In genomic region chr13:112955956-112956355, GRCh38 we compare ENCODE assay signal across 1 cellular context.
TF ChIP-seq lines count a peak whose summit lies in the region.

No MANE protein-coding gene starts in this region.

TF ChIP-seq in GM23338, 12 proteins besides CTCF, POLR2A, EP300 and RAD21 (continued from another document):
- TF ChIP-seq ETS1 (IDR thresholded peaks at IDR 0.05) (no peak), ZNF114 (CRISPR knock-in tag; IDR thresholded peaks at IDR 0.05) (no peak), REST (IDR thresholded peaks at IDR 0.05; ENCODE audit: unreplicated experiment) (no peak)
